Comparison of ENCODE assay signal across 8 cellular contexts in genomic region chrX:15151267-15152196, GRCh38.
DNase-seq lines count a peak whose midpoint lies in the region; ATAC-seq and TF ChIP-seq lines count a peak whose summit lies in the region.

No MANE protein-coding gene starts in this region.

- no peaks in the 10 kb centered on the region for H3K4me1 ChIP-seq in OCI-LY7 (ENCODE audit: insufficient read depth, low read length, poor library complexity, severe bottlenecking)

- intact Hi-C loops in activated B cell treated with CpG ODN at 0.5 μM for 24 hours (cut with micrococcal nuclease) (no loop called here), dorsolateral prefrontal cortex (cut with DNase I) (no loop called here), OCI-LY7 (cut with micrococcal nuclease; ENCODE audit: unreplicated experiment) (no loop called here)

- DNase-seq in activated B cell treated with CpG ODN at 0.5 μM for 24 hours (no peak), dorsolateral prefrontal cortex (no peak), OCI-LY7 (ENCODE audit: low spot score) (no peak), DMS 273 treated with DMSO at 0.1 percent for 48 hours (lab: John Stamatoyannopoulos, UW) (no peak), middle frontal gyrus (ENCODE audit: extremely low spot score, low spot score) (no peak)
- DNase-seq in naive thymus-derived CD8-positive, alpha-beta T cell, result peak in 2 of 10 donors; percentile 6 to 52

- CTCF ChIA-PET in activated B cell treated with CpG ODN at 0.5 μM for 24 hours (lab: Charles Lee) (no interaction called here), OCI-LY7 (lab: Charles Lee; ENCODE audit: unreplicated experiment) (no interaction called here)

- peak overlapping the region; percentile 19 for H3K4me3 Mint-ChIP-seq in activated B cell treated with CpG ODN at 0.5 μM for 24 hours
- peak overlapping the region in 7 of 10 donors; percentile 40 to 69 (median 55) for H3K4me3 Mint-ChIP-seq in naive thymus-derived CD8-positive, alpha-beta T cell

- no peaks in the 10 kb centered on the region for H4K20me1 ChIP-seq in OCI-LY7 (ENCODE audit: insufficient read depth, low read length)

- no peaks in the 10 kb centered on the region for H3K36me3 Mint-ChIP-seq in activated B cell treated with CpG ODN at 0.5 μM for 24 hours (ENCODE audit: low read depth)
- peaks cover 0 to 4% (median 0%) of the 10 kb centered on the region in 3 donors for H3K36me3 Mint-ChIP-seq in naive thymus-derived CD8-positive, alpha-beta T cell

- no peak overlapping the region for H3K4me3 ChIP-seq in dorsolateral prefrontal cortex
- no peak overlapping the region for H3K4me3 ChIP-seq in OCI-LY7 (ENCODE audit: low read depth, low read length, poor library complexity, severe bottlenecking)

- POLR2A ChIA-PET in activated B cell treated with CpG ODN at 0.5 μM for 24 hours (lab: Charles Lee) (no interaction called here), OCI-LY7 (lab: Charles Lee) (interaction anchor here (0.7 kb wide), 1 partner anchor 26 kb away, joined by 3 read pairs; no protein-coding TSS in a partner anchor)
- POLR2A ChIA-PET in naive thymus-derived CD8-positive, alpha-beta T cell (lab: Charles Lee), result interaction anchor here (0.7 kb wide), 1 partner anchor 118 kb away, joined by 3 read pairs; the partner anchor contains the start of gene ASB9

- no peaks in the 10 kb centered on the region for H3K9me3 Mint-ChIP-seq in activated B cell treated with CpG ODN at 0.5 μM for 24 hours
- no peaks in the 10 kb centered on the region for H3K9me3 Mint-ChIP-seq in naive thymus-derived CD8-positive, alpha-beta T cell

- H3K27ac ChIP-seq in dorsolateral prefrontal cortex, result no peak overlapping the region
- no peak overlapping the region for H3K27ac ChIP-seq in OCI-LY7 (ENCODE audit: low read depth, low read length, poor library complexity, severe bottlenecking)

- peaks cover 23% of the 10 kb centered on the region for H3K4me1 Mint-ChIP-seq in activated B cell treated with CpG ODN at 0.5 μM for 24 hours
- peaks cover 8 to 32% (median 23%) of the 10 kb centered on the region in 4 donors for H3K4me1 Mint-ChIP-seq in naive thymus-derived CD8-positive, alpha-beta T cell

- H3K9me3 ChIP-seq in OCI-LY7 (ENCODE audit: low read length), result no peaks in the 10 kb centered on the region

- no peak overlapping the region for H2AFZ ChIP-seq in OCI-LY7 (ENCODE audit: low read length)

- ATAC-seq in GM18519 (IDR thresholded peaks at IDR 0.05; ENCODE audit: low FRiP score, unreplicated experiment), result peak; percentile 68
- peak; percentile 77 for ATAC-seq in HG02642 (IDR thresholded peaks at IDR 0.05; ENCODE audit: poor library complexity, unreplicated experiment)
- peak; percentile 34 for ATAC-seq in activated B cell treated with CpG ODN at 0.5 μM for 24 hours (ENCODE audit: low read depth)
- ATAC-seq in naive thymus-derived CD8-positive, alpha-beta T cell, result peak; percentile 44 to 68

- TF ChIP-seq CTCF in activated B cell treated with CpG ODN at 0.5 μM for 24 hours (IDR thresholded peaks at IDR 0.05) (no peak), dorsolateral prefrontal cortex (IDR thresholded peaks at IDR 0.05 in 54 of 56, conservative IDR thresholded peaks at IDR 0.05 in 2 of 56; ENCODE audit: low read depth in 1 of 56, partially characterized antibody in 56 of 56) (no peak), OCI-LY7 (conservative IDR thresholded peaks at IDR 0.05; ENCODE audit: low read length) (no peak)

- no peaks in the 10 kb centered on the region for H3K79me2 ChIP-seq in OCI-LY7 (ENCODE audit: insufficient read depth, low read depth, low read length)

- BruUV-seq in OCI-LY7 (replicated peaks; lab: Mats Ljungman, UMichigan), result no TSS peak

- H3K27me3 Mint-ChIP-seq in activated B cell treated with CpG ODN at 0.5 μM for 24 hours, result no peaks in the 10 kb centered on the region
- H3K27me3 Mint-ChIP-seq in naive thymus-derived CD8-positive, alpha-beta T cell, result no peaks in the 10 kb centered on the region

- H3K9me2 ChIP-seq in OCI-LY7 (ENCODE audit: insufficient read depth, low read length), result no peaks in the 10 kb centered on the region

- H3K27ac Mint-ChIP-seq in activated B cell treated with CpG ODN at 0.5 μM for 24 hours, result peak overlapping the region; percentile 63
- peak overlapping the region in 8 of 10 donors; percentile 13 to 96 (median 68) for H3K27ac Mint-ChIP-seq in naive thymus-derived CD8-positive, alpha-beta T cell

- H3K36me3 ChIP-seq in OCI-LY7 (ENCODE audit: insufficient read depth, low read length), result no peaks in the 10 kb centered on the region

- no peak overlapping the region for H3K4me2 ChIP-seq in OCI-LY7 (ENCODE audit: low read length)

- peaks cover 0 to 87% (median 28%) of the 10 kb centered on the region in 45 donors for H3K27me3 ChIP-seq in dorsolateral prefrontal cortex
